Comparison of ENCODE assay signal across 18 cellular contexts in the genomic region with DNA sequence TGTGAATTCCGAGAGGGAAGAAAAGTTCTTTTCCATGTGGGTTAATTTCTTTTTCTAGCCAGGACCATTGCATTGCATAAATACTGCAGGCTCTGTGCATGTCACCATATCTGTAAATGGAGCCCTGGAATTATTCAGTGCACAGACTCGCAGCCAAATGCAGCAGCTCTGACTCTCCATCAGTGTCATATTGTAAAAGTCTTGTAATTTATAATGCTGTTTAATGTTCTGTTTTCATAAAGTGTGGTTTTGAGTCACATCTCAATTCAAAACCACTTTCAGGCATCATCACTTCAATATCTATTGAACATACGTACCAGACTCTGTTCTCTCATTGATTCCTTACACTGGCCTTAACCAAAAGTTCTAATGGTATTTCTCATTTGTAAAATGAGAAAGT.
DNase-seq lines count a peak whose midpoint lies in the region; ATAC-seq, FAIRE-seq and TF ChIP-seq lines count a peak whose summit lies in the region.
"Had no signal": no experiment of that assay in that cellular context is flagged by ENCODE, and none has a peak within 500 bp of the region (broad histone marks: within the 10 kb centered on the region; RNA-seq: fewer than 3 reads in every experiment).

No MANE protein-coding gene starts in this region.

- H3K27ac ChIP-seq in ascending aorta, result no peak overlapping the region
- H3K27ac ChIP-seq: breast epithelium, esophagus squamous epithelium had no signal

- peaks cover 4% of the 10 kb centered on the region for H3K36me3 Mint-ChIP-seq in activated naive CD4-positive, alpha-beta T cell treated with anti-CD3 and anti-CD28 coated beads for 36 hours (ENCODE audit: low read depth)

- H3K4me3 Mint-ChIP-seq in activated naive CD4-positive, alpha-beta T cell treated with anti-CD3 and anti-CD28 coated beads for 36 hours, result no peak overlapping the region

- no peak for DNase-seq in activated naive CD4-positive, alpha-beta T cell treated with anti-CD3 and anti-CD28 coated beads for 36 hours
- DNase-seq in activated naive CD4-positive, alpha-beta T cell treated with Interleukin-2 at 50 U/mL for 16 hours, result no peak
- DNase-seq in RCC 7860 (ENCODE audit: low spot score) (peak; percentile 20), choroid plexus epithelial cell (ENCODE audit: low read depth) (peak; percentile 18), HuH-7 (ENCODE audit: low spot score) (no peak), DMS79 treated with DMSO at 0.1 percent for 48 hours (lab: John Stamatoyannopoulos, UW) (no peak), ascending aorta (ENCODE audit: low spot score in 2 of 2) (no peak)
- DNase-seq in stimulated activated naive CD8-positive, alpha-beta T cell treated with anti-CD3 and anti-CD28 coated beads, Interleukin-15, Interleukin-2, amounts not matched to agents 100 U/mL and 50 U/mL, for 24 hours, result no peak
- DNase-seq: Caco-2, esophagus squamous epithelium, left colon, NCI-H1694, NCI-H446, SHP77 treated with DMSO at 0.1 percent for 48 hours, T-helper 9 cell had no signal

- TF ChIP-seq CTCF in choroid plexus epithelial cell (conservative IDR thresholded peaks at IDR 0.05; ENCODE audit: low read depth, low read length), result no peak
- no peak for TF ChIP-seq CTCF in ascending aorta (IDR thresholded peaks at IDR 0.05)

- peaks cover 25% of the 10 kb centered on the region for H3K4me1 Mint-ChIP-seq in activated naive CD4-positive, alpha-beta T cell treated with anti-CD3 and anti-CD28 coated beads for 36 hours (ENCODE audit: low read depth)

- no peaks in the 10 kb centered on the region for H3K4me1 ChIP-seq in ascending aorta
- H3K4me1 ChIP-seq: breast epithelium, Caco-2, esophagus squamous epithelium had no signal

- H3K27me3 ChIP-seq in ascending aorta, result no peaks in the 10 kb centered on the region
- H3K27me3 ChIP-seq: breast epithelium, esophagus squamous epithelium had no signal

- peak overlapping the region; percentile 48 for H3K27ac Mint-ChIP-seq in activated naive CD4-positive, alpha-beta T cell treated with anti-CD3 and anti-CD28 coated beads for 36 hours
- H3K27ac Mint-ChIP-seq: activated T-helper 2 cell treated with anti-CD3 and anti-CD28 coated beads, Interferon-gamma antibody, Interleukin-2, Interleukin-4, amounts not matched to agents 10 μg/mL and 5 μg/mL and 100 μg/mL, durations not matched to agents 14 hours and 24 hours and 36 hours had no signal

- CTCF ChIA-PET in activated naive CD4-positive, alpha-beta T cell treated with anti-CD3 and anti-CD28 coated beads for 36 hours (lab: Charles Lee), result interaction anchor here (0.6 to 0.9 kb wide), 3 partner anchors 59 to 166 kb away, joined by 3 to 4 read pairs (median 3); no protein-coding TSS in a partner anchor

- no peaks in the 10 kb centered on the region for H3K27me3 Mint-ChIP-seq in activated naive CD4-positive, alpha-beta T cell treated with anti-CD3 and anti-CD28 coated beads for 36 hours (ENCODE audit: low read depth)

- H3K9me3 Mint-ChIP-seq in activated naive CD4-positive, alpha-beta T cell treated with anti-CD3 and anti-CD28 coated beads for 36 hours, result peaks cover 11% of the 10 kb centered on the region

- H3K4me3 ChIP-seq in choroid plexus epithelial cell (ENCODE audit: low read depth, low read length), result no peak overlapping the region
- no peak overlapping the region for H3K4me3 ChIP-seq in ascending aorta
- H3K4me3 ChIP-seq: breast epithelium, esophagus squamous epithelium had no signal

- no peaks in the 10 kb centered on the region for H3K36me3 ChIP-seq in ascending aorta
- H3K36me3 ChIP-seq: breast epithelium, esophagus squamous epithelium had no signal

- ATAC-seq in stimulated activated naive CD8-positive, alpha-beta T cell treated with anti-CD3 and anti-CD28 coated beads, Interleukin-15, Interleukin-2, amounts not matched to agents 100 U/mL and 50 U/mL, for 24 hours, result peak; percentile 70
- ATAC-seq: left colon had no signal

- intact Hi-C loops in activated naive CD4-positive, alpha-beta T cell treated with anti-CD3 and anti-CD28 coated beads for 36 hours (cut with micrococcal nuclease), result loop anchor here (1.0 to 5.0 kb wide), 8 partner anchors 58 to 546 kb away; no protein-coding TSS in a partner anchor
- intact Hi-C loops in ascending aorta (cut with DNase I), result no loop called here

- no peaks in the 10 kb centered on the region for H3K9me3 ChIP-seq in ascending aorta
- H3K9me3 ChIP-seq: Caco-2, esophagus squamous epithelium had no signal

- peak; percentile 25 for FAIRE-seq in RCC 7860 (lab: Jason Lieb, UNC)
- FAIRE-seq: GM18507 had no signal

Comparison
In these comparisons a context has a peak if more than half of its experiments do, and no peak if none do; other contexts are left out.
1. DNase-seq: peak in RCC 7860 (single experiment) and choroid plexus epithelial cell (single experiment); none in activated naive CD4-positive, alpha-beta T cell treated with anti-CD3 and anti-CD28 coated beads for 36 hours (single experiment), activated naive CD4-positive, alpha-beta T cell treated with Interleukin-2 at 50 U/mL for 16 hours (single experiment), stimulated activated naive CD8-positive, alpha-beta T cell treated with anti-CD3 and anti-CD28 coated beads, Interleukin-15, Interleukin-2, amounts not matched to agents 100 U/mL and 50 U/mL, for 24 hours (single experiment), HuH-7 (single experiment), DMS79 treated with DMSO at 0.1 percent for 48 hours (single experiment) and ascending aorta (0 of 2).